In genomic region chr5:152514827-152515397, GRCh38 we compare ENCODE assay signal across 8 cellular contexts.
DNase-seq lines count a peak whose midpoint lies in the region; ATAC-seq and TF ChIP-seq lines count a peak whose summit lies in the region.

No MANE protein-coding gene starts in this region.

- H3K4me3 ChIP-seq in HEK293 (ENCODE audit: low read depth, low read length) (no peak overlapping the region), PC-9 (no peak overlapping the region)

- H3K4me2 ChIP-seq in PC-9 = no peak overlapping the region

- no peaks in the 10 kb centered on the region for H3K27me3 ChIP-seq in PC-9 (ENCODE audit: insufficient read depth, low read depth)
- peaks cover 8% of the 10 kb centered on the region for H3K27me3 ChIP-seq in foreskin keratinocyte

- no peaks in the 10 kb centered on the region for H3K79me2 ChIP-seq in PC-9 (ENCODE audit: low read depth)

- intact Hi-C loops in PC-9 (cut with micrococcal nuclease; ENCODE audit: unreplicated experiment) = no loop called here

- BruUV-seq in PC-9 (replicated peaks; lab: Mats Ljungman, UMichigan) = no TSS peak

- H3K9me2 ChIP-seq in PC-9 (ENCODE audit: insufficient read depth) = no peaks in the 10 kb centered on the region

- H3K9me3 ChIP-seq in HEK293 (ENCODE audit: control insufficient read depth, insufficient read depth, low read depth, low read length) = no peaks in the 10 kb centered on the region
- no peaks in the 10 kb centered on the region for H3K9me3 ChIP-seq in PC-9 (ENCODE audit: insufficient read depth, low read depth)

- TF ChIP-seq CTCF in HEK293 (tag by site-specific recombination; IDR thresholded peaks at IDR 0.05) = no peak
- peak; percentile 60 for TF ChIP-seq CTCF in PC-9 (conservative IDR thresholded peaks at IDR 0.05)
- TF ChIP-seq CTCF in foreskin keratinocyte (conservative IDR thresholded peaks at IDR 0.05) = peak; percentile 59

- no peaks in the 10 kb centered on the region for H3K9me3 Mint-ChIP-seq in activated T-helper 17 cell treated with anti-CD3 and anti-CD28 coated beads, Interleukin-2, amount 50 U/mL, for 72 hours
- no peaks in the 10 kb centered on the region for H3K9me3 Mint-ChIP-seq in activated naive CD8-positive, alpha-beta T cell treated with anti-CD3 and anti-CD28 coated beads for 36 hours

- no peaks in the 10 kb centered on the region for H3K4me1 Mint-ChIP-seq in activated T-helper 17 cell treated with anti-CD3 and anti-CD28 coated beads, Interleukin-2, amount 50 U/mL, for 72 hours
- no peaks in the 10 kb centered on the region for H3K4me1 Mint-ChIP-seq in activated naive CD8-positive, alpha-beta T cell treated with anti-CD3 and anti-CD28 coated beads for 36 hours

- POLR2A ChIA-PET in HEK293 (lab: Yijun Ruan, JAX) = interaction anchor here (0.6 kb wide), 1 partner anchor 683 kb away, joined by 4 read pairs; no protein-coding TSS in a partner anchor
- POLR2A ChIA-PET in PC-9 (lab: Charles Lee; ENCODE audit: unreplicated experiment) = no interaction called here

- peak; percentile 14 for DNase-seq in COR-L47 (lab: John Stamatoyannopoulos, UW)
- no peak for DNase-seq in PC-9
- DNase-seq in foreskin keratinocyte = peak in 1 of 2 donors; percentile 29
- no peak for DNase-seq in activated naive CD8-positive, alpha-beta T cell treated with anti-CD3 and anti-CD28 coated beads for 36 hours
- DNase-seq in T-helper 1 cell = no peak

- H3K27ac ChIP-seq in HEK293 (ENCODE audit: extremely low read depth, low read depth, low read length) (no peak overlapping the region), PC-9 (no peak overlapping the region), foreskin keratinocyte (no peak overlapping the region)

- no peaks in the 10 kb centered on the region for H4K20me1 ChIP-seq in PC-9 (ENCODE audit: insufficient read depth)

- H2AFZ ChIP-seq in PC-9 = no peak overlapping the region

- H3K36me3 ChIP-seq in HEK293 (ENCODE audit: control insufficient read depth in 2 of 2, insufficient read depth in 1 of 2, low read length in 2 of 2) = no peaks in the 10 kb centered on the region
- H3K36me3 ChIP-seq in PC-9 (ENCODE audit: low read depth) = no peaks in the 10 kb centered on the region

- no peaks in the 10 kb centered on the region for H3K36me3 Mint-ChIP-seq in activated T-helper 17 cell treated with anti-CD3 and anti-CD28 coated beads, Interleukin-2, amount 50 U/mL, for 72 hours (ENCODE audit: low read depth)
- no peaks in the 10 kb centered on the region for H3K36me3 Mint-ChIP-seq in activated naive CD8-positive, alpha-beta T cell treated with anti-CD3 and anti-CD28 coated beads for 36 hours

- H3K27ac Mint-ChIP-seq in activated T-helper 17 cell treated with anti-CD3 and anti-CD28 coated beads, Interleukin-2, amount 50 U/mL, for 72 hours = no peak overlapping the region
- no peak overlapping the region for H3K27ac Mint-ChIP-seq in activated naive CD8-positive, alpha-beta T cell treated with anti-CD3 and anti-CD28 coated beads for 36 hours

- peak; percentile 44 for ATAC-seq in foreskin keratinocyte
- no peak for ATAC-seq in GM18870 (IDR thresholded peaks at IDR 0.05; ENCODE audit: unreplicated experiment)
- ATAC-seq in activated T-helper 17 cell treated with anti-CD3 and anti-CD28 coated beads, Interleukin-2, amount 50 U/mL, for 72 hours (replicated peaks) = no peak

- no peaks in the 10 kb centered on the region for H3F3A ChIP-seq in PC-9 (ENCODE audit: insufficient read depth, low read depth)

- peaks cover 13% of the 10 kb centered on the region for H3K27me3 Mint-ChIP-seq in activated T-helper 17 cell treated with anti-CD3 and anti-CD28 coated beads, Interleukin-2, amount 50 U/mL, for 72 hours
- peaks cover 12% of the 10 kb centered on the region for H3K27me3 Mint-ChIP-seq in activated naive CD8-positive, alpha-beta T cell treated with anti-CD3 and anti-CD28 coated beads for 36 hours

- H3K4me3 Mint-ChIP-seq in activated T-helper 17 cell treated with anti-CD3 and anti-CD28 coated beads, Interleukin-2, amount 50 U/mL, for 72 hours = no peak overlapping the region
- no peak overlapping the region for H3K4me3 Mint-ChIP-seq in activated naive CD8-positive, alpha-beta T cell treated with anti-CD3 and anti-CD28 coated beads for 36 hours

- CTCF ChIA-PET in HEK293 (lab: Yijun Ruan, JAX) = interaction anchor here (0.6 to 2.2 kb wide), 15 partner anchors 10 to 772 kb away, joined by 3 to 9 read pairs (median 3); no protein-coding TSS in a partner anchor
- CTCF ChIA-PET in PC-9 (lab: Charles Lee) = interaction anchor here (0.6 to 1.7 kb wide), 2 partner anchors 690 to 945 kb away, joined by 3 to 4 read pairs; no protein-coding TSS in a partner anchor

- no peaks in the 10 kb centered on the region for H3K4me1 ChIP-seq in HEK293 (ENCODE audit: control insufficient read depth, insufficient read depth, low read length)
- no peaks in the 10 kb centered on the region for H3K4me1 ChIP-seq in PC-9 (replicated peaks; ENCODE audit: insufficient read depth)
- no peaks in the 10 kb centered on the region for H3K4me1 ChIP-seq in foreskin keratinocyte

TF ChIP-seq in HEK293, 187 proteins besides CTCF, POLR2A, EP300 and RAD21:
- TF ChIP-seq ZNF596 (tag by site-specific recombination; IDR thresholded peaks at IDR 0.05) = peak; percentile 73
- no peak for TF ChIP-seq ZNF843 (tag by site-specific recombination; IDR thresholded peaks at IDR 0.05)
- peak; percentile 53 for TF ChIP-seq ZNF654 (tag by site-specific recombination; IDR thresholded peaks at IDR 0.05; ENCODE audit: low read depth)
